ENCODE assay signal across 26 cellular contexts in the genomic region with DNA sequence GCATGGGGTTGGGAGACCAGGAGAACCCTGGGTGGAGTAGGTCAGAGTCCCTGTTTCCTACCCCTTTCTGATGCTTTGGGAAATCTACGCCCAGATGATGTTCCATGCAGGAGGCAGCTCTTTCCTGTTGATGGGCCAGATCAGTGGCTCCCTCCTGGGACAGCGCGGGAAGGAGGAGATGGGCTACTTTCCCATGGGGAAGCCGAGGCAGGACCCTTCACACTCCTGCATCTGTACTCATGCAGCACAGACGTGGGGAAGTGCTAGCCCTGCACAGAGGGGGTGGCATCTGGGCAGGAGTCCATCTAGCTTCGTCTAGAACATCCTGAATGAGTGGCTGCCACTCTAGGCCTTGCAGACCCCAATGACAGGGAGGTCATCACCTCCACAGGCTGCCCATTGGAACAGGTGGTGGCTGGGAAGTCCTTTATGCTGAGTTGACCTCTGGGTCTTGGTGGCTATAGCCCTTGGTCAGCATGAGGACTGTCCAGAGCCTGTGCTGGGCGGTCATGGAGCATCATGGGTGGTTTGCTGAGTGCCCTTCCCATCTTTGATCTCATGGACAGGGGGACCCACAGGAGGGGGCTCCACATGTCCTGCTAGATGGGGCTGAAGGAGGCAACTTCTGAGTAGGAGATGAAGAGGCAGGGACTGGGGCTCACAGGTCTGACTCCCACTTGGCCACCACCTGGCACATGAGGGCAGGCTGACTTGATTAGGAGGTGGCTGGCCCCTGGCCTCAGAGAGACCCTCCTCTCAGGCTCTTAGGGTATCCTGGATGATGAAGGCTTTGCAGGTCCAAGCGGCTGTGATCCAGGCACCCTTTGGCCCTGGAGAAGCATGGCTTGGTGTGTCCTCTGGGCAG. TPM values are rescaled to one million over a fixed set of nuclear protein-coding genes. Genes with fewer than 3 reads are reported as not detected.
DNase-seq lines count a peak whose midpoint lies in the region; ATAC-seq and TF ChIP-seq lines count a peak whose summit lies in the region.
"Had no signal": no experiment of that assay in that cellular context is flagged by ENCODE, and none has a peak within 500 bp of the region (broad histone marks: within the 10 kb centered on the region; RNA-seq: fewer than 3 reads in every experiment).

No MANE protein-coding gene starts in this region.

- no peaks in the 10 kb centered on the region for H3F3A ChIP-seq in neural progenitor cell (ENCODE audit: low read depth)

- H3K4me3 Mint-ChIP-seq in neural progenitor cell (peak overlapping the region; percentile 62), type B pancreatic cell (no peak overlapping the region)
- H3K4me3 Mint-ChIP-seq: activated CD8-positive, alpha-beta T cell treated with anti-CD3 and anti-CD28 coated beads for 36 hours; naive thymus-derived CD8-positive, alpha-beta T cell; T-helper 1 cell treated with Interleukin-12 subunit alpha and Interleukin-12 subunit beta and Interleukin-4 antibody, amounts not matched to agents 30 μg/mL and 1 μg/mL, for 36 hours had no signal

- H3K4me3 ChIP-seq in RWPE2 (ENCODE audit: severe bottlenecking) (no peak overlapping the region), neural progenitor cell (no peak overlapping the region)
- H3K4me3 ChIP-seq: body of pancreas, esophagus squamous epithelium, GM12878, HAP-1, SK-N-MC had no signal

- H3K27me3 Mint-ChIP-seq in neural progenitor cell (ENCODE audit: insufficient read depth, low read depth), result peaks cover 10% of the 10 kb centered on the region
- H3K27me3 Mint-ChIP-seq in type B pancreatic cell, result peaks cover 17% of the 10 kb centered on the region

- H3K4me1 Mint-ChIP-seq in neural progenitor cell (peaks cover 8% of the 10 kb centered on the region), type B pancreatic cell (ENCODE audit: unreplicated experiment) (no peaks in the 10 kb centered on the region)
- H3K4me1 Mint-ChIP-seq: naive thymus-derived CD8-positive, alpha-beta T cell had no signal

- H3K9me3 Mint-ChIP-seq in neural progenitor cell (no peaks in the 10 kb centered on the region), type B pancreatic cell (no peaks in the 10 kb centered on the region)
- H3K9me3 Mint-ChIP-seq: activated CD8-positive, alpha-beta T cell treated with anti-CD3 and anti-CD28 coated beads for 36 hours; naive thymus-derived CD8-positive, alpha-beta T cell; T-helper 1 cell treated with Interleukin-12 subunit alpha and Interleukin-12 subunit beta and Interleukin-4 antibody, amounts not matched to agents 30 μg/mL and 1 μg/mL, for 36 hours had no signal

- H4K20me1 ChIP-seq in neural progenitor cell (ENCODE audit: low read depth), result no peaks in the 10 kb centered on the region

- DNase-seq in activated effector memory CD4-positive, alpha-beta T cell treated with anti-CD3 and anti-CD28 coated beads, Interleukin-2, amount 50 U/mL, for 16 hours, result peak; percentile 48
- DNase-seq in activated effector memory CD4-positive, alpha-beta T cell treated with Interleukin-2 at 50 U/mL for 16 hours, result no peak
- DNase-seq in RWPE2 (ENCODE audit: low spot score) (peak; percentile 28), neural progenitor cell (ENCODE audit: low spot score) (no peak), type B pancreatic cell (ENCODE audit: extremely low spot score, unreplicated experiment) (peak; percentile 56), NCI-H510A treated with DMSO at 0.1 percent for 48 hours (lab: John Stamatoyannopoulos, UW) (no peak)
- DNase-seq in stimulated activated CD4-positive, alpha-beta T cell treated with anti-CD3 and anti-CD28 coated beads, Interleukin-4, amount 100 ng/mL, for 4 hours, result no peak
- DNase-seq: activated CD8-positive, alpha-beta T cell treated with anti-CD3 and anti-CD28 coated beads for 36 hours; activated gamma-delta T cell treated with Interleukin-2 at 50 U/mL for 16 hours; cerebellar nuclear complex; dermis blood vessel endothelial cell; DMS153; esophagus squamous epithelium; KBM-7; NCI-H1092; NCI-H1694; NCI-H446 treated with DMSO at 0.1 percent for 48 hours; occipital lobe; stimulated activated naive CD4-positive, alpha-beta T cell treated with Interleukin-2 at 50 U/mL for 16 hours had no signal

- H3K36me3 Mint-ChIP-seq in neural progenitor cell (no peaks in the 10 kb centered on the region), type B pancreatic cell (no peaks in the 10 kb centered on the region)
- H3K36me3 Mint-ChIP-seq: naive thymus-derived CD8-positive, alpha-beta T cell had no signal

- H3K4me2 ChIP-seq in neural progenitor cell, result no peak overlapping the region

- no peak for ATAC-seq in RWPE2 (ENCODE audit: low read depth)
- ATAC-seq: activated CD8-positive, alpha-beta T cell treated with anti-CD3 and anti-CD28 coated beads for 36 hours; body of pancreas; foreskin keratinocyte; GM12878; naive thymus-derived CD8-positive, alpha-beta T cell had no signal

- H3K36me3 ChIP-seq in RWPE2 (ENCODE audit: low read depth) (no peaks in the 10 kb centered on the region), neural progenitor cell (no peaks in the 10 kb centered on the region)
- H3K36me3 ChIP-seq: esophagus squamous epithelium, HAP-1 had no signal

- H3K27ac ChIP-seq in RWPE2 (ENCODE audit: poor library complexity, severe bottlenecking) (no peak overlapping the region), neural progenitor cell (no peak overlapping the region)
- H3K27ac ChIP-seq: body of pancreas, esophagus squamous epithelium, foreskin keratinocyte, SK-N-MC had no signal

- H3K27ac Mint-ChIP-seq in neural progenitor cell, result no peak overlapping the region
- H3K27ac Mint-ChIP-seq in type B pancreatic cell, result no peak overlapping the region
- H3K27ac Mint-ChIP-seq: activated CD8-positive, alpha-beta T cell treated with anti-CD3 and anti-CD28 coated beads for 36 hours; T-helper 1 cell treated with Interleukin-12 subunit alpha and Interleukin-12 subunit beta and Interleukin-4 antibody, amounts not matched to agents 30 μg/mL and 1 μg/mL, for 36 hours had no signal

- H3K4me1 ChIP-seq in RWPE2 (ENCODE audit: insufficient read depth, poor library complexity, severe bottlenecking), result no peaks in the 10 kb centered on the region
- H3K4me1 ChIP-seq in neural progenitor cell, result no peaks in the 10 kb centered on the region
- H3K4me1 ChIP-seq: body of pancreas, esophagus squamous epithelium, foreskin keratinocyte, HAP-1 had no signal

- H3K27me3 ChIP-seq in RWPE2 (ENCODE audit: insufficient read depth, poor library complexity, severe bottlenecking) (peaks cover 2% of the 10 kb centered on the region), neural progenitor cell (no peaks in the 10 kb centered on the region)
- H3K27me3 ChIP-seq: body of pancreas had no signal

- TF ChIP-seq CTCF in RWPE2 (IDR thresholded peaks at IDR 0.05; ENCODE audit: poor library complexity, severe bottlenecking), result no peak
- TF ChIP-seq CTCF in neural progenitor cell (IDR thresholded peaks at IDR 0.05), result no peak
- TF ChIP-seq CTCF in type B pancreatic cell (conservative IDR thresholded peaks at IDR 0.05), result no peak

- H3K9me3 ChIP-seq in RWPE2 (ENCODE audit: severe bottlenecking) (no peaks in the 10 kb centered on the region), neural progenitor cell (ENCODE audit: low read depth) (no peaks in the 10 kb centered on the region)
- H3K9me3 ChIP-seq: body of pancreas, esophagus squamous epithelium, HAP-1 had no signal

- H2AFZ ChIP-seq in neural progenitor cell (replicated peaks), result no peak overlapping the region

- H3K9ac ChIP-seq in neural progenitor cell, result no peak overlapping the region

- H3K79me2 ChIP-seq in neural progenitor cell (ENCODE audit: low read depth), result no peaks in the 10 kb centered on the region

RNA-seq across cellular contexts. Expression of gene RAMP3, which starts 24.6 kb away (rescaled TPM):
- total RNA-seq in neural progenitor cell (ENCODE audit: low replicate concordance) (not detected in 2 replicates), type B pancreatic cell (ENCODE audit: low replicate concordance) (0.48 and 0.70 TPM in 2 replicates)
- total RNA-seq: activated CD8-positive, alpha-beta T cell treated with anti-CD3 and anti-CD28 coated beads for 36 hours; foreskin keratinocyte; GM12878; naive thymus-derived CD8-positive, alpha-beta T cell had no signal

Comparison
In these comparisons a context has a peak if more than half of its experiments do, and no peak if none do; other contexts are left out.
1. DNase-seq: peak in activated effector memory CD4-positive, alpha-beta T cell treated with anti-CD3 and anti-CD28 coated beads, Interleukin-2, amount 50 U/mL, for 16 hours (single experiment), RWPE2 (single experiment) and type B pancreatic cell (single experiment); none in activated effector memory CD4-positive, alpha-beta T cell treated with Interleukin-2 at 50 U/mL for 16 hours (single experiment), neural progenitor cell (single experiment), stimulated activated CD4-positive, alpha-beta T cell treated with anti-CD3 and anti-CD28 coated beads, Interleukin-4, amount 100 ng/mL, for 4 hours (0 of 2) and NCI-H510A treated with DMSO at 0.1 percent for 48 hours (single experiment).